ENCODE assay signal across 10 cellular contexts in the genomic region with DNA sequence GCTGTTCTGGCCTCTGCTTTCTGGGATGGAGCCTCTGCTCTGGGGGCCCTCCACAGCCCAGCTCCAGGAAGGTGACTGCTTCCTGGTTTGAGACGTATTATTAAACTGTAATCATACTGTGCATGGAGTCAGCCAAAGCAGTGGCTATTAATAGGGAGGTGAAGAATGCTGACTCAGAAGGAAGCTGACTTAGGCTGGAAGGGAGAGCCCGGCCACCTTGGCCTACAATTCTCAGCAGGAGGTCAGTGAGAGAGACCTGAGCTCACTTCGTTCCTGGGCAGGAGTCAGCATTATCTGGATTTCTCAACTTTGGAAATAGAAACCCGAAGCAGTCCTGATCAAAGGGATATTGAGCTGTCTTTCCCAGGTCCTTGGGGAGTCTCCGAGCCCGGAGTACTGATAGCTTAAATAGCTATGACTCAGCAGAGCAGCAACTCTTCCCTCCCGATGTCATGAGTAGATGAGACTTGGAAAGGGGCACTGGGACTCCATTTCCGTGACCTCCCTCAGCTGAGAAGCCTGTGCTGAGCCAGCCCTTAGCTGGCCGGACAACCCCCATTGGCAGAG.
DNase-seq lines count a peak whose midpoint lies in the region; ATAC-seq and TF ChIP-seq lines count a peak whose summit lies in the region.
"Had no signal": no experiment of that assay in that cellular context is flagged by ENCODE, and none has a peak within 500 bp of the region (broad histone marks: within the 10 kb centered on the region; RNA-seq: fewer than 3 reads in every experiment).

No MANE protein-coding gene starts in this region.

- no peak for TF ChIP-seq POLR2A in Peyer's patch (IDR thresholded peaks at IDR 0.05)

- H3K4me2 ChIP-seq in BLaER1 (no peak overlapping the region), neuronal stem cell (ENCODE audit: insufficient read depth, low read length, poor library complexity, severe bottlenecking) (no peak overlapping the region)

- H3K23ac ChIP-seq in neuronal stem cell (ENCODE audit: low read depth, low read length, poor library complexity), result no peak overlapping the region

- no peak overlapping the region for H3K4ac ChIP-seq in neuronal stem cell (ENCODE audit: low read length)

- H3K9me3 ChIP-seq in BLaER1, result no peaks in the 10 kb centered on the region
- no peaks in the 10 kb centered on the region for H3K9me3 ChIP-seq in neuronal stem cell (replicated peaks in 1 of 2; ENCODE audit: control insufficient read depth in 2 of 2, insufficient read depth in 1 of 2, low read depth in 1 of 2, low read length in 2 of 2)
- no peaks in the 10 kb centered on the region for H3K9me3 ChIP-seq in Peyer's patch

- H2BK12ac ChIP-seq in neuronal stem cell (ENCODE audit: low read length), result no peak overlapping the region

- TF ChIP-seq CTCF in Peyer's patch (IDR thresholded peaks at IDR 0.05), result no peak

- H2BK5ac ChIP-seq in neuronal stem cell (ENCODE audit: low read length), result peak overlapping the region; percentile 29

- H3K27ac ChIP-seq in BLaER1, result peak overlapping the region; percentile 31; the same call in 1 of the 2 replicates
- H3K27ac ChIP-seq in neuronal stem cell (replicated peaks; ENCODE audit: low read length), result no peak overlapping the region
- peak overlapping the region in 2 of 4 donors; percentile 41 to 44 for H3K27ac ChIP-seq in Peyer's patch

- ATAC-seq in HG03571 (IDR thresholded peaks at IDR 0.05; ENCODE audit: unreplicated experiment), result no peak
- no peak for ATAC-seq in HG02981 (IDR thresholded peaks at IDR 0.05; ENCODE audit: unreplicated experiment)
- ATAC-seq: CD8-positive, alpha-beta T cell had no signal

- H3K79me1 ChIP-seq in neuronal stem cell (ENCODE audit: low read depth, low read length), result no peaks in the 10 kb centered on the region

- no peak overlapping the region for H3K18ac ChIP-seq in neuronal stem cell (ENCODE audit: low read length)

- WGBS in neuronal stem cell (ENCODE audit: extremely low coverage in 2 of 2, insufficient read length in 2 of 2, insufficient replicate concordance in 1 of 2), 2 donors, result no CpG with 5 or more reads among the region's 9 CpGs

- DNase-seq in RPMI8226 (peak; percentile 85), fibroblast of gingiva (ENCODE audit: low read depth) (peak; percentile 67), neuronal stem cell (ENCODE audit: low spot score) (no peak), Peyer's patch (no peak), NCI-H2171 (lab: John Stamatoyannopoulos, UW) (no peak)
- DNase-seq: CD8-positive, alpha-beta T cell; KG1 had no signal

- H3K4me3 ChIP-seq in BLaER1, result no peak overlapping the region
- no peak overlapping the region for H3K4me3 ChIP-seq in neuronal stem cell (ENCODE audit: low read length in 2 of 2)
- H3K4me3 ChIP-seq in Peyer's patch, result no peak overlapping the region

- H2BK15ac ChIP-seq in neuronal stem cell (ENCODE audit: low read length), result no peak overlapping the region

- H3K36me3 ChIP-seq in BLaER1, result no peaks in the 10 kb centered on the region
- H3K36me3 ChIP-seq in neuronal stem cell (replicated peaks in 1 of 2; ENCODE audit: control insufficient read depth in 2 of 2, insufficient read depth in 2 of 2, low read length in 2 of 2), result no peaks in the 10 kb centered on the region
- H3K36me3 ChIP-seq in Peyer's patch, result no peaks in the 10 kb centered on the region

- H3K27me3 ChIP-seq in BLaER1 (no peaks in the 10 kb centered on the region), neuronal stem cell (ENCODE audit: control insufficient read depth in 3 of 3, insufficient read depth in 3 of 3, low read depth in 1 of 3, low read length in 3 of 3) (no peaks in the 10 kb centered on the region), Peyer's patch (no peaks in the 10 kb centered on the region)

- H3K9ac ChIP-seq in BLaER1 (no peak overlapping the region), neuronal stem cell (ENCODE audit: low read depth, low read length, poor library complexity) (no peak overlapping the region)

- H3K4me1 ChIP-seq in BLaER1 (peaks cover 38% of the 10 kb centered on the region), neuronal stem cell (ENCODE audit: control insufficient read depth in 2 of 2, insufficient read depth in 1 of 2, low read depth in 1 of 2, low read length in 2 of 2) (peaks cover 8 to 14% of the 10 kb centered on the region in 2 donors), Peyer's patch (peaks cover 0 to 25% (median 0%) of the 10 kb centered on the region in 4 donors)

- no peak overlapping the region for H2AK5ac ChIP-seq in neuronal stem cell (ENCODE audit: low read depth, low read length)

- no peak overlapping the region for H4K8ac ChIP-seq in neuronal stem cell (ENCODE audit: low read depth, low read length)

- no peak overlapping the region for H3K14ac ChIP-seq in neuronal stem cell (ENCODE audit: low read length)

- H4K91ac ChIP-seq in neuronal stem cell (ENCODE audit: low read depth, low read length, poor library complexity), result no peak overlapping the region

- no peak overlapping the region for H2AFZ ChIP-seq in neuronal stem cell (ENCODE audit: low read length)

- no peaks in the 10 kb centered on the region for H4K20me1 ChIP-seq in BLaER1

- H2BK120ac ChIP-seq in neuronal stem cell (ENCODE audit: low read depth, low read length), result no peak overlapping the region

Comparison
In these comparisons a context has a peak if more than half of its experiments do, and no peak if none do; other contexts are left out.
1. DNase-seq: peak in RPMI8226 (single experiment) and fibroblast of gingiva (single experiment); none in neuronal stem cell (single experiment), Peyer's patch (0 of 3) and NCI-H2171 (single experiment).